ENCODE assay signal across 8 cellular contexts in the genomic region with DNA sequence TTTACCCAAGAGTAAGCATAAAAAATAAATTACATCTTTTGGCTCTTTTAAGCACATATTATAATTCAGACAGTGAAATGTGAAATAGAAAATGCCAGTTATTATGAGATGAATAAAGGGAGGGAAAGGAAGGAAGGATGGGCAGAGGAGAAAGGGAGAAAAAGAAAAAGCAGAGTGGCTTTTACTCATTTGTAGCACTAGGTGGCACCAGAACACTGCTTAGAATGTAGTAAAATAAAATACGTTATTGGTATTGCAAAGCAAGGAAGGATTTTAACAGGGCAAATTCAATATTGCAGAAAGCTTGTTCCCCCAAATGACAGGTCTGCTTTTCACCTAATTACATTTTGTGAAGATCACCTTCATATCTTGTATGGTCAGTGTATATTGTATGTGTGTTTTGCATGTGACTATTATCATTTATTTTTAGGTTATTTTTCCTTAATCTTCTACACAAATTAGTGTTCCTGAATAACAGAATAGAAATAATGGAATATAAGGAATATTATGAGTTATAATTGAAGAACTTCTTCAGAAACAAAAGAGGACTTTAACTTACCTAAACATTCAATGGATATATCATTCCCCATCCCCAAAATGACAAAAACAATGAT. TPM values are rescaled to one million over a fixed set of nuclear protein-coding genes. Genes with fewer than 3 reads are reported as not detected.
A peak's percentile ranks its signal among the peaks of the same experiment; 100 is the strongest.
DNase-seq lines count a peak whose midpoint lies in the region; ATAC-seq, FAIRE-seq and TF ChIP-seq lines count a peak whose summit lies in the region.

No MANE protein-coding gene starts in this region.

- ATAC-seq in right lobe of liver (peak; percentile 84 to 88 (median 86)), GM21528 (IDR thresholded peaks at IDR 0.05; ENCODE audit: low FRiP score, unreplicated experiment) (no peak), HG02970 (IDR thresholded peaks at IDR 0.05; ENCODE audit: low FRiP score, unreplicated experiment) (no peak)

- 0% methylated on average over 1 of the region's 1 CpG for WGBS in right lobe of liver (ENCODE audit: insufficient coverage, low coverage, low lambda C conversion rate, missing lambda C conversion rate)

- no peaks in the 10 kb centered on the region for H3K36me3 Mint-ChIP-seq in astrocyte (ENCODE audit: low read depth, unreplicated experiment)

- intact Hi-C loops in right lobe of liver (cut with DNase I): no loop called here

- H3K27ac Mint-ChIP-seq in astrocyte (ENCODE audit: unreplicated experiment): no peak overlapping the region

- peak; percentile 72 for TF ChIP-seq CTCF in GM12872 (IDR thresholded peaks at IDR 0.05; ENCODE audit: insufficient read depth, low read depth, low read length)
- peak; percentile 77 for TF ChIP-seq CTCF in astrocyte (IDR thresholded peaks at IDR 0.05; ENCODE audit: insufficient read depth, low read depth, low read length)
- peak; percentile 78 to 85 (median 79) for TF ChIP-seq CTCF in right lobe of liver (IDR thresholded peaks at IDR 0.05)

- no peaks in the 10 kb centered on the region for H3K79me2 ChIP-seq in astrocyte (ENCODE audit: insufficient read depth, low read length)

- H3K27ac ChIP-seq in astrocyte (ENCODE audit: low read depth, low read length) (no peak overlapping the region), right lobe of liver (no peak overlapping the region)

- H3K27me3 ChIP-seq in astrocyte (ENCODE audit: insufficient read depth, low read length) (no peaks in the 10 kb centered on the region), right lobe of liver (no peaks in the 10 kb centered on the region)

- no peak for TF ChIP-seq POLR2A in right lobe of liver (IDR thresholded peaks at IDR 0.05)

- no peak for FAIRE-seq in astrocyte (lab: Jason Lieb, UNC)

- H3K9me3 Mint-ChIP-seq in astrocyte (ENCODE audit: unreplicated experiment): peaks cover 5% of the 10 kb centered on the region

- no peak overlapping the region for H3K4me3 Mint-ChIP-seq in astrocyte (ENCODE audit: unreplicated experiment)

- H3K4me3 ChIP-seq in astrocyte (ENCODE audit: insufficient read depth, low read depth, low read length) (no peak overlapping the region), right lobe of liver (no peak overlapping the region)

- H3K9me3 ChIP-seq in astrocyte (ENCODE audit: insufficient read depth, low read depth, low read length): no peaks in the 10 kb centered on the region
- H3K9me3 ChIP-seq in right lobe of liver: peaks cover 0 to 4% (median 0%) of the 10 kb centered on the region in 4 donors

- H3K4me1 ChIP-seq in astrocyte (ENCODE audit: insufficient read depth, low read length) (no peaks in the 10 kb centered on the region), right lobe of liver (no peaks in the 10 kb centered on the region)

- no peaks in the 10 kb centered on the region for H3K36me3 ChIP-seq in astrocyte (ENCODE audit: insufficient read depth, low read length)
- H3K36me3 ChIP-seq in right lobe of liver: no peaks in the 10 kb centered on the region

- no peak overlapping the region for H3K4me2 ChIP-seq in astrocyte (ENCODE audit: low read length)

- no peaks in the 10 kb centered on the region for H3K4me1 Mint-ChIP-seq in astrocyte (ENCODE audit: low read depth, unreplicated experiment)

- no peaks in the 10 kb centered on the region for H4K20me1 ChIP-seq in astrocyte (ENCODE audit: insufficient read depth, low read length)

- DNase-seq in A172 (ENCODE audit: low spot score): peak; percentile 44
- DNase-seq in NCI-H2107 treated with DMSO at 0.1 percent for 48 hours (lab: John Stamatoyannopoulos, UW; ENCODE audit: unreplicated experiment): peak; percentile 47
- no peak for DNase-seq in astrocyte (ENCODE audit: low read depth)
- DNase-seq in right lobe of liver: no peak
- no peak for DNase-seq in activated CD4-positive, CD25-positive, alpha-beta regulatory T cell (lab: John Stamatoyannopoulos, UW)

- no peak overlapping the region for H2AFZ ChIP-seq in astrocyte (ENCODE audit: low read depth, low read length)

- no peaks in the 10 kb centered on the region for H3K27me3 Mint-ChIP-seq in astrocyte (ENCODE audit: low read depth, unreplicated experiment)

- H3K9ac ChIP-seq in astrocyte (ENCODE audit: low read length): no peak overlapping the region

RNA-seq across cellular contexts. Expression of a gene that starts 9.1 kb away (rescaled TPM):
- 7.2 and 10.5 TPM in 2 replicates for total RNA-seq in A172 (2014; rRNA removed; shearing (Covaris generic))
- total RNA-seq in astrocyte (24.5 and 25.5 TPM in 2 replicates), right lobe of liver (1 to 10 TPM in 2 of 6 experiments, under 1 TPM in 4; 0.35 to 3.4 (median 0.82) TPM)

RNA-seq across cellular contexts. Expression of a gene that starts 22.9 kb away (rescaled TPM):
- total RNA-seq in A172 (2014; rRNA removed; shearing (Covaris generic)): 5.9 and 8.7 TPM in 2 replicates
- 2.2 and 2.5 TPM in 2 replicates for total RNA-seq in astrocyte
- total RNA-seq in right lobe of liver: 1 to 10 TPM; 3.2 to 5.1 (median 3.8) TPM

Comparison
In these comparisons a context has a peak if more than half of its experiments do, and no peak if none do; other contexts are left out.
1. DNase-seq: peak in A172 (single experiment) and NCI-H2107 treated with DMSO at 0.1 percent for 48 hours (single experiment); none in astrocyte (single experiment), right lobe of liver (0 of 3) and activated CD4-positive, CD25-positive, alpha-beta regulatory T cell (0 of 4).
2. ATAC-seq: peak in right lobe of liver (4 of 4); none in GM21528 (single experiment) and HG02970 (single experiment).
3. Peak in every context shown above with its lines, with median percentiles within 50 percentile points of each other: CTCF ChIP-seq.